In the genomic region with DNA sequence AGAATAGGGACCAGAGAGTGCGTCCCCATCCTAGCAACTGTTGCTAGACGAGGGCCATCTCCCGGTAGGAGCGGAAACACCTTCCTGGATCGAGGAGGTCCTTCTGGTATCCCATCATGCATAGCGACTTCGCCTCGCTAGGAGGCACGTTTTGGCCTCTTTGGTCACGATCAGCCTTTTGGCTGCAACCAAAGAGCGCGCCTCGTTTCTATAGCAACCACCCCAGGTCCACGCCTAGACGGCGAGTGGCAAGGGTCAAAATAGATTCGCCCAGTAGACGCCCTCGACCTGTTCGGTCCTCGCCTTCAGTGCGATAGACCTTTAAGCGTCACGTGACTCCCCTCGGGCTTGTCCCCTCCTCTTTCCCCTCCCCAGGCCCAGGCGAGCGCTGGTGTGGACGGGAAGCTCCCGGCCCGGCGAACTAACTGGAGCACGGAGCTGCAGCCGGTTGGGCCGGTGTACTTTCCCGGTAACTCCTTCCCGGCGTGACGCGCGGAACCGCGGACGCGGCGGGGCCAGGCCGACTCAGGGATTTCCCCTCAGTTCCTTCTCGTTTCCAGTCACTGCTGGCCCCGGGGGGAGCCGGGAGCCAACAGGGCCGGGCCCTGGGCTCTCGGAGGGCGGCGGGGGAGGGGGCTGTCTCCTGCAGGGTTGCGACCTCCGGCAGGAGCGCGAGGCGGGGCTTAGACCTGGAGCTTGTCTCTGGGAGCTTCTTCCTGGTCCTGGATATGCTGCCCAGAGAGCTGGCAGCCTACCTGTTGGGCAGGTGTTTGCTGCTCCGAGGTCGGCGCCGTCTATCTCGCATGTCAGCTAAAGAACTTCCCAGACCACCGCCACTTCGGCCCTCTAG, we compare ENCODE assay signal across 1 cellular context.
A peak's percentile ranks its signal among the peaks of the same experiment; 100 is the strongest.
TF ChIP-seq lines count a peak whose summit lies in the region.

Gene DNAJC16, plus strand, starts transcription at position 359 of the 850 bp plus-strand sequence. CDS start 2,258 bp downstream, outside the sequence.

TF ChIP-seq in GM23338, 12 proteins besides CTCF, POLR2A, EP300 and RAD21:
- TF ChIP-seq, protein P1, sequence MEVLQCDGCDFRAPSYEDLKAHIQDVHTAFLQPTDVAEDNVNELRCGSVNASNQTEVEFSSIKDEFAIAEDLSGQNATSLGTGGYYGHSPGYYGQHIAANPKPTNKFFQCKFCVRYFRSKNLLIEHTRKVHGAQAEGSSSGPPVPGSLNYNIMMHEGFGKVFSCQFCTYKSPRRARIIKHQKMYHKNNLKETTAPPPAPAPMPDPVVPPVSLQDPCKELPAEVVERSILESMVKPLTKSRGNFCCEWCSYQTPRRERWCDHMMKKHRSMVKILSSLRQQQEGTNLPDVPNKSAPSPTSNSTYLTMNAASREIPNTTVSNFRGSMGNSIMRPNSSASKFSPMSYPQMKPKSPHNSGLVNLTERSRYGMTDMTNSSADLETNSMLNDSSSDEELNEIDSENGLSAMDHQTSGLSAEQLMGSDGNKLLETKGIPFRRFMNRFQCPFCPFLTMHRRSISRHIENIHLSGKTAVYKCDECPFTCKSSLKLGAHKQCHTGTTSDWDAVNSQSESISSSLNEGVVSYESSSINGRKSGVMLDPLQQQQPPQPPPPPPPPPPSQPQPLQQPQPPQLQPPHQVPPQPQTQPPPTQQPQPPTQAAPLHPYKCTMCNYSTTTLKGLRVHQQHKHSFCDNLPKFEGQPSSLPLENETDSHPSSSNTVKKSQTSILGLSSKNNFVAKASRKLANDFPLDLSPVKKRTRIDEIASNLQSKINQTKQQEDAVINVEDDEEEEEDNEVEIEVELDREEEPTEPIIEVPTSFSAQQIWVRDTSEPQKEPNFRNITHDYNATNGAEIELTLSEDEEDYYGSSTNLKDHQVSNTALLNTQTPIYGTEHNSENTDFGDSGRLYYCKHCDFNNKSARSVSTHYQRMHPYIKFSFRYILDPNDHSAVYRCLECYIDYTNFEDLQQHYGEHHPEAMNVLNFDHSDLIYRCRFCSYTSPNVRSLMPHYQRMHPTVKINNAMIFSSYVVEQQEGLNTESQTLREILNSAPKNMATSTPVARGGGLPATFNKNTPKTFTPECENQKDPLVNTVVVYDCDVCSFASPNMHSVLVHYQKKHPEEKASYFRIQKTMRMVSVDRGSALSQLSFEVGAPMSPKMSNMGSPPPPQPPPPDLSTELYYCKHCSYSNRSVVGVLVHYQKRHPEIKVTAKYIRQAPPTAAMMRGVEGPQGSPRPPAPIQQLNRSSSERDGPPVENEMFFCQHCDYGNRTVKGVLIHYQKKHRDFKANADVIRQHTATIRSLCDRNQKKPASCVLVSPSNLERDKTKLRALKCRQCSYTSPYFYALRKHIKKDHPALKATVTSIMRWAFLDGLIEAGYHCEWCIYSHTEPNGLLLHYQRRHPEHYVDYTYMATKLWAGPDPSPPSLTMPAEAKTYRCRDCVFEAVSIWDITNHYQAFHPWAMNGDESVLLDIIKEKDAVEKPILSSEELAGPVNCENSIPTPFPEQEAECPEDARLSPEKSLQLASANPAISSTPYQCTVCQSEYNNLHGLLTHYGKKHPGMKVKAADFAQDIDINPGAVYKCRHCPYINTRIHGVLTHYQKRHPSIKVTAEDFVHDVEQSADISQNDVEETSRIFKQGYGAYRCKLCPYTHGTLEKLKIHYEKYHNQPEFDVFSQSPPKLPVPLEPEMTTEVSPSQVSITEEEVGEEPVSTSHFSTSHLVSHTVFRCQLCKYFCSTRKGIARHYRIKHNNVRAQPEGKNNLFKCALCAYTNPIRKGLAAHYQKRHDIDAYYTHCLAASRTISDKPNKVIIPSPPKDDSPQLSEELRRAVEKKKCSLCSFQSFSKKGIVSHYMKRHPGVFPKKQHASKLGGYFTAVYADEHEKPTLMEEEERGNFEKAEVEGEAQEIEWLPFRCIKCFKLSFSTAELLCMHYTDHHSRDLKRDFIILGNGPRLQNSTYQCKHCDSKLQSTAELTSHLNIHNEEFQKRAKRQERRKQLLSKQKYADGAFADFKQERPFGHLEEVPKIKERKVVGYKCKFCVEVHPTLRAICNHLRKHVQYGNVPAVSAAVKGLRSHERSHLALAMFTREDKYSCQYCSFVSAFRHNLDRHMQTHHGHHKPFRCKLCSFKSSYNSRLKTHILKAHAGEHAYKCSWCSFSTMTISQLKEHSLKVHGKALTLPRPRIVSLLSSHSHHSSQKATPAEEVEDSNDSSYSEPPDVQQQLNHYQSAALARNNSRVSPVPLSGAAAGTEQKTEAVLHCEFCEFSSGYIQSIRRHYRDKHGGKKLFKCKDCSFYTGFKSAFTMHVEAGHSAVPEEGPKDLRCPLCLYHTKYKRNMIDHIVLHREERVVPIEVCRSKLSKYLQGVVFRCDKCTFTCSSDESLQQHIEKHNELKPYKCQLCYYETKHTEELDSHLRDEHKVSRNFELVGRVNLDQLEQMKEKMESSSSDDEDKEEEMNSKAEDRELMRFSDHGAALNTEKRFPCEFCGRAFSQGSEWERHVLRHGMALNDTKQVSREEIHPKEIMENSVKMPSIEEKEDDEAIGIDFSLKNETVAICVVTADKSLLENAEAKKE (CRISPR knock-in tag; IDR thresholded peaks at IDR 0.05) = no peak
- TF ChIP-seq NANOG (IDR thresholded peaks at IDR 0.05; ENCODE audit: borderline replicate concordance) (no peak), REST (IDR thresholded peaks at IDR 0.05; ENCODE audit: unreplicated experiment) (no peak), STAT1 (IDR thresholded peaks at IDR 0.05; ENCODE audit: unreplicated experiment) (no peak), JUNB (IDR thresholded peaks at IDR 0.05; ENCODE audit: unreplicated experiment) (no peak), POLR2AphosphoS5 (IDR thresholded peaks at IDR 0.05; ENCODE audit: low read depth) (peak; percentile 93), ETS1 (IDR thresholded peaks at IDR 0.05) (peak; percentile 86), EZH2phosphoT487 (IDR thresholded peaks at IDR 0.05; ENCODE audit: unreplicated experiment) (no peak), EZH2 (IDR thresholded peaks at IDR 0.05; ENCODE audit: low read depth, unreplicated experiment) (no peak), ZNF114 (CRISPR knock-in tag; IDR thresholded peaks at IDR 0.05) (no peak), CREB1 (CRISPR knock-in tag; IDR thresholded peaks at IDR 0.05; ENCODE audit: low read depth) (peak; percentile 65), ZNF331 (CRISPR knock-in tag; IDR thresholded peaks at IDR 0.05; ENCODE audit: low read depth) (no peak)
